ENCODE assay signal across 21 cellular contexts in genomic region chr5:113164016-113164415, GRCh38.
DNase-seq lines count a peak whose midpoint lies in the region; ATAC-seq, FAIRE-seq and TF ChIP-seq lines count a peak whose summit lies in the region.
"Had no signal": no experiment of that assay in that cellular context is flagged by ENCODE, and none has a peak within 500 bp of the region (broad histone marks: within the 10 kb centered on the region; RNA-seq: fewer than 3 reads in every experiment).

No MANE protein-coding gene starts in this region.

- peak overlapping the region; percentile 62 for H3K4me2 ChIP-seq in HCT116 (ENCODE audit: low read length)
- H3K4me2 ChIP-seq in Karpas-422 (ENCODE audit: low read depth, low read length, poor library complexity, severe bottlenecking) = peak overlapping the region; percentile 4
- H3K4me2 ChIP-seq in K562 (ENCODE audit: insufficient read depth, low read length) = no peak overlapping the region

- TF ChIP-seq CTCF in HCT116 (IDR thresholded peaks at IDR 0.05 in 2 of 3, conservative IDR thresholded peaks at IDR 0.05 in 1 of 3; ENCODE audit: borderline replicate concordance in 1 of 3, insufficient read depth in 1 of 3, low read depth in 2 of 3, low read length in 2 of 3) (no peak), K562 (IDR thresholded peaks at IDR 0.05 in 2 of 3, conservative IDR thresholded peaks at IDR 0.05 in 1 of 3; ENCODE audit: insufficient read depth in 2 of 3, low read depth in 1 of 3, low read length in 3 of 3) (no peak)

- H4K20me1 ChIP-seq in HCT116 (ENCODE audit: insufficient read depth) = no peaks in the 10 kb centered on the region
- no peaks in the 10 kb centered on the region for H4K20me1 ChIP-seq in Karpas-422 (ENCODE audit: insufficient read depth, low read depth, low read length)
- H4K20me1 ChIP-seq in K562 (replicated peaks; ENCODE audit: control insufficient read depth, insufficient read depth, low read length) = no peaks in the 10 kb centered on the region

- WGBS in K562 (ENCODE audit: insufficient coverage, low coverage, missing lambda C conversion rate) = 0% methylated on average over 1 of the region's 1 CpG

- H3K79me2 ChIP-seq in HCT116 (ENCODE audit: insufficient read depth, low read length) = peaks cover 34% of the 10 kb centered on the region
- no peaks in the 10 kb centered on the region for H3K79me2 ChIP-seq in Karpas-422 (ENCODE audit: low read length)
- no peaks in the 10 kb centered on the region for H3K79me2 ChIP-seq in K562 (ENCODE audit: control insufficient read depth, insufficient read depth, low read length)

- H3K27ac ChIP-seq in HCT116 (ENCODE audit: low read depth, low read length) (peak overlapping the region; percentile 63; the same call in 1 of the 2 replicates), Karpas-422 (ENCODE audit: low read length) (no peak overlapping the region), K562 (ENCODE audit: extremely low read depth, low read depth, low read length) (no peak overlapping the region), epithelial cell of prostate (peak overlapping the region; percentile 92)
- H3K27ac ChIP-seq: SJSA1 had no signal

- POLR2A ChIA-PET in HCT116 (lab: Charles Lee) (no interaction called here), K562 (lab: Yijun Ruan, JAX) (no interaction called here)

- ATAC-seq in HCT116 (no peak), K562 (peak; percentile 44; the same call in 1 of the 3 replicates), GM21529 (IDR thresholded peaks at IDR 0.05; ENCODE audit: unreplicated experiment) (no peak)
- ATAC-seq: T-cell had no signal

- H3K27me3 ChIP-seq in HCT116 (ENCODE audit: insufficient read depth, low read length) (no peaks in the 10 kb centered on the region), Karpas-422 (ENCODE audit: low read length) (0 out of 2 replicates have a peak, but pooled peaks cover 2% of the 10 kb centered on the region), K562 (ENCODE audit: control insufficient read depth in 2 of 2, insufficient read depth in 2 of 2, low read length in 2 of 2) (peaks cover 5 to 6% of the 10 kb centered on the region in 2 experiments; a peak in 4 of 5 replicates)
- H3K27me3 ChIP-seq: SJSA1 had no signal

- RAD21 ChIA-PET in HCT116 (lab: Charles Lee; ENCODE audit: low non-redundant PET in 1 of 2, low total read pairs in 2 of 2, uncharacterized antibody in 2 of 2, unreplicated experiment in 2 of 2) = no interaction called here

- TF ChIP-seq POLR2A in HCT116 (IDR thresholded peaks at IDR 0.05; ENCODE audit: borderline replicate concordance, extremely low read depth, insufficient read depth, insufficient read length) (no peak), K562 (conservative IDR thresholded peaks at IDR 0.05) (no peak)

- no peaks in the 10 kb centered on the region for H3K9me1 ChIP-seq in K562 (ENCODE audit: control insufficient read depth, insufficient read depth, low read length)

- BruUV-seq in HCT116 (replicated peaks; lab: Mats Ljungman, UMichigan) (no TSS peak), K562 (replicated peaks; lab: Mats Ljungman, UMichigan) (no TSS peak)

- no peak for FAIRE-seq in K562 (lab: Jason Lieb, UNC)
- FAIRE-seq: G401.6, H1 had no signal

- DNase-seq in HCT116 (ENCODE audit: low read depth, low spot score) = no peak
- no peak for DNase-seq in Karpas-422
- DNase-seq in K562 (ENCODE audit: extremely low read depth in 1 of 4, low spot score in 3 of 4) = no peak
- DNase-seq in epithelial cell of prostate (ENCODE audit: low read depth, low spot score) = no peak
- no peak for DNase-seq in SIG-M5 (lab: John Stamatoyannopoulos, UW)
- no peak for DNase-seq in NCI-H526 treated with DMSO at 0.1 percent for 48 hours (lab: John Stamatoyannopoulos, UW)
- no peak for DNase-seq in central memory CD4-positive, alpha-beta T cell
- DNase-seq: CD4-positive, alpha-beta memory T cell; COR-L47; MG63; NCI-H1105 treated with DMSO at 0.1 percent for 48 hours; NCI-H146; NCI-H1930; NCI-H510A; NCI-H748 treated with DMSO at 0.1 percent for 48 hours; NK-92 treated with Interleukin-12 subunit alpha and Interleukin-12 subunit beta, amount 100 ng/mL, for 24 hours; T-cell had no signal

- peak overlapping the region; percentile 21; the same call in 1 of the 2 replicates for H3K9ac ChIP-seq in HCT116 (ENCODE audit: low read length)
- no peak overlapping the region for H3K9ac ChIP-seq in Karpas-422 (ENCODE audit: low read length)
- no peak overlapping the region for H3K9ac ChIP-seq in K562 (ENCODE audit: insufficient read depth in 1 of 2, low read depth in 2 of 2, low read length in 2 of 2)

- H2AFZ ChIP-seq in HCT116 (ENCODE audit: low read depth, low read length, poor library complexity, severe bottlenecking) = no peak overlapping the region
- H2AFZ ChIP-seq in Karpas-422 (ENCODE audit: low read length) = no peak overlapping the region
- H2AFZ ChIP-seq in K562 (ENCODE audit: low read depth, low read length) = no peak overlapping the region

- TF ChIP-seq EP300 in K562 (IDR thresholded peaks at IDR 0.05; ENCODE audit: low read length) = no peak

- H3K9me2 ChIP-seq in HCT116 (ENCODE audit: insufficient read depth) (no peaks in the 10 kb centered on the region), Karpas-422 (replicated peaks; ENCODE audit: insufficient read depth, low read length) (no peaks in the 10 kb centered on the region)

- intact Hi-C loops in HCT116 (cut with micrococcal nuclease) (no loop called here), K562 (cut with micrococcal nuclease) (no loop called here)

- H3K9me3 ChIP-seq in HCT116 (ENCODE audit: control insufficient read depth in 1 of 2, insufficient read depth in 1 of 2, low read depth in 1 of 2, low read length in 2 of 2) (no peaks in the 10 kb centered on the region), Karpas-422 (ENCODE audit: low read length) (no peaks in the 10 kb centered on the region), K562 (replicated peaks; ENCODE audit: control insufficient read depth, insufficient read depth, low read depth, low read length) (no peaks in the 10 kb centered on the region)
- H3K9me3 ChIP-seq: MG63, SJSA1 had no signal

- CTCF ChIA-PET in HCT116 (lab: Charles Lee) (no interaction called here), K562 (lab: Yijun Ruan, JAX; ENCODE audit: low intra/inter-chr PET ratio) (no interaction called here)

- in situ Hi-C loops in K562 (cut with MboI) = no loop called here

- no peak overlapping the region for H3K4me3 ChIP-seq in HCT116 (replicated peaks in 1 of 2; ENCODE audit: low read depth in 1 of 2, low read length in 2 of 2)
- H3K4me3 ChIP-seq in Karpas-422 (ENCODE audit: low read length) = no peak overlapping the region
- H3K4me3 ChIP-seq in K562 = no peak overlapping the region
- H3K4me3 ChIP-seq: MG63, SJSA1 had no signal

- H3K4me1 ChIP-seq in HCT116 (ENCODE audit: control insufficient read depth in 1 of 2, insufficient read depth in 2 of 2, low read length in 2 of 2) = peaks cover 76 to 92% of the 10 kb centered on the region in 2 experiments
- peaks cover 16% of the 10 kb centered on the region for H3K4me1 ChIP-seq in Karpas-422 (ENCODE audit: low read length)
- H3K4me1 ChIP-seq in K562 (replicated peaks in 1 of 2; ENCODE audit: control insufficient read depth in 2 of 2, insufficient read depth in 2 of 2, low read length in 2 of 2) = no peaks in the 10 kb centered on the region

- TF ChIP-seq RAD21 in HCT116 (IDR thresholded peaks at IDR 0.05; ENCODE audit: low read depth) (no peak), K562 (CRISPR knock-in tag; conservative IDR thresholded peaks at IDR 0.05 in 1 of 2, IDR thresholded peaks at IDR 0.05 in 1 of 2) (no peak)

- no peaks in the 10 kb centered on the region for H3K36me3 ChIP-seq in HCT116 (ENCODE audit: control insufficient read depth in 1 of 2, insufficient read depth in 2 of 2, low read length in 2 of 2)
- H3K36me3 ChIP-seq in Karpas-422 (ENCODE audit: insufficient read depth, low read length) = no peaks in the 10 kb centered on the region
- no peaks in the 10 kb centered on the region for H3K36me3 ChIP-seq in K562 (ENCODE audit: control insufficient read depth, insufficient read depth, low read length)
- H3K36me3 ChIP-seq: MG63, SJSA1 had no signal

TF ChIP-seq in HCT116, 20 proteins besides CTCF, POLR2A, EP300 and RAD21 (continues in another document):
- no peak for TF ChIP-seq ELF1 (IDR thresholded peaks at IDR 0.05; ENCODE audit: borderline replicate concordance, low read depth)
- TF ChIP-seq SP1 (IDR thresholded peaks at IDR 0.05; ENCODE audit: low read depth) = no peak
- no peak for TF ChIP-seq ZNF274 (IDR thresholded peaks at IDR 0.05; ENCODE audit: low read depth, low read length)
- TF ChIP-seq, protein P1, sequence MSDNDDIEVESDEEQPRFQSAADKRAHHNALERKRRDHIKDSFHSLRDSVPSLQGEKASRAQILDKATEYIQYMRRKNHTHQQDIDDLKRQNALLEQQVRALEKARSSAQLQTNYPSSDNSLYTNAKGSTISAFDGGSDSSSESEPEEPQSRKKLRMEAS (IDR thresholded peaks at IDR 0.05) = no peak
- no peak for TF ChIP-seq ZFX (IDR thresholded peaks at IDR 0.05)
- TF ChIP-seq, protein P2, sequence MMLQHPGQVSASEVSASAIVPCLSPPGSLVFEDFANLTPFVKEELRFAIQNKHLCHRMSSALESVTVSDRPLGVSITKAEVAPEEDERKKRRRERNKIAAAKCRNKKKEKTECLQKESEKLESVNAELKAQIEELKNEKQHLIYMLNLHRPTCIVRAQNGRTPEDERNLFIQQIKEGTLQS (IDR thresholded peaks at IDR 0.05) = no peak
- no peak for TF ChIP-seq YY1 (IDR thresholded peaks at IDR 0.05; ENCODE audit: extremely low read depth, insufficient replicate concordance, low read depth, low read length)
- TF ChIP-seq TCF7L2 (IDR thresholded peaks at IDR 0.05; ENCODE audit: borderline replicate concordance, extremely low read depth, insufficient read depth, insufficient read length) = no peak

TF ChIP-seq in K562, 482 proteins besides CTCF, POLR2A, EP300 and RAD21 (continues in another document):
- TF ChIP-seq XRCC4 (IDR thresholded peaks at IDR 0.05; ENCODE audit: extremely low read depth, insufficient read depth, insufficient read length) = no peak
- TF ChIP-seq GTF2B (IDR thresholded peaks at IDR 0.05; ENCODE audit: extremely low read depth, insufficient read length) = no peak
- TF ChIP-seq CBX3 (IDR thresholded peaks at IDR 0.05; ENCODE audit: borderline replicate concordance in 1 of 2, low read length in 2 of 2) = no peak
- TF ChIP-seq CREB1 (IDR thresholded peaks at IDR 0.05) = no peak
- no peak for TF ChIP-seq CREB1 (CRISPR knock-in tag; IDR thresholded peaks at IDR 0.05)
- TF ChIP-seq SMC3 (conservative IDR thresholded peaks at IDR 0.05; ENCODE audit: insufficient read depth, low read depth, low read length) = no peak
- no peak for TF ChIP-seq HDAC1 (IDR thresholded peaks at IDR 0.05)
- no peak for TF ChIP-seq NCOA4 (IDR thresholded peaks at IDR 0.05; ENCODE audit: partially characterized antibody)
- no peak for TF ChIP-seq ZBTB7A (IDR thresholded peaks at IDR 0.05; ENCODE audit: borderline replicate concordance, control insufficient read depth, low read depth, low read length)

Comparison
In these comparisons a context has a peak if more than half of its experiments do, and no peak if none do; other contexts are left out.
1. H3K27ac ChIP-seq: peak in HCT116 (single experiment) and epithelial cell of prostate (single experiment); none in Karpas-422 (single experiment) and K562 (single experiment).